17 cellular contexts compared by ENCODE assay signal in genomic region chr3:127833281-127834032, GRCh38.
"Had no signal": no experiment of that assay in that cellular context is flagged by ENCODE, and none has a peak within 500 bp of the region (broad histone marks: within the 10 kb centered on the region; RNA-seq: fewer than 3 reads in every experiment).

No MANE protein-coding gene starts in this region.

- DNase-seq: activated B cell treated with CpG ODN at 0.5 μM for 24 hours; activated CD4-positive, alpha-beta T cell treated with anti-CD3 and anti-CD28 coated beads, Interleukin-2, amount 10 ng/mL, durations not matched to agents 7 days and 5 days; activated naive CD4-positive, alpha-beta T cell treated with anti-CD3 and anti-CD28 coated beads, Interleukin-2, amount 50 U/mL, for 16 hours; adrenal gland; cortex of kidney; effector memory CD4-positive, alpha-beta T cell; foreskin melanocyte; heart right ventricle; naive B cell; pancreas; stimulated activated CD4-positive, alpha-beta T cell treated with anti-CD3 and anti-CD28 coated beads, Interleukin-15, amount 100 ng/mL, for 24 hours; stimulated activated CD4-positive, alpha-beta T cell treated with anti-CD3 and anti-CD28 coated beads, Interleukin-4, amount 100 ng/mL, for 4 hours; tibial artery; uterus had no signal

- H3K27ac Mint-ChIP-seq: activated B cell treated with CpG ODN at 0.5 μM for 24 hours; activated CD4-positive, alpha-beta T cell treated with anti-CD3 and anti-CD28 coated beads, Interleukin-2, amount 10 ng/mL, durations not matched to agents 7 days and 5 days; mesothelial cell of epicardium; naive B cell; T-helper 1 cell treated with Interleukin-12 subunit alpha and Interleukin-12 subunit beta and Interleukin-4 antibody, amounts not matched to agents 30 μg/mL and 1 μg/mL, for 36 hours had no signal

- ATAC-seq: heart right ventricle, pancreas had no signal

- H3K27me3 ChIP-seq: adrenal gland, heart right ventricle, pancreas, tibial artery, uterus had no signal

- H3K4me3 Mint-ChIP-seq: activated B cell treated with CpG ODN at 0.5 μM for 24 hours; activated CD4-positive, alpha-beta T cell treated with anti-CD3 and anti-CD28 coated beads, Interleukin-2, amount 10 ng/mL, durations not matched to agents 7 days and 5 days; central memory CD8-positive, alpha-beta T cell; mesothelial cell of epicardium; T-helper 1 cell treated with Interleukin-12 subunit alpha and Interleukin-12 subunit beta and Interleukin-4 antibody, amounts not matched to agents 30 μg/mL and 1 μg/mL, for 36 hours had no signal

- H3K4me1 Mint-ChIP-seq: central memory CD8-positive, alpha-beta T cell; mesothelial cell of epicardium had no signal

- H3K36me3 ChIP-seq: adrenal gland, heart right ventricle, pancreas, tibial artery, uterus had no signal

- H3K4me1 ChIP-seq: adrenal gland, heart right ventricle, pancreas, tibial artery, uterus had no signal

- H3K27ac ChIP-seq: adrenal gland, heart right ventricle, pancreas, tibial artery, uterus had no signal

- H3K9me3 ChIP-seq: pancreas had no signal

- H3K4me3 ChIP-seq: adrenal gland, heart right ventricle, pancreas, tibial artery, uterus had no signal

- H3K27me3 Mint-ChIP-seq: activated B cell treated with CpG ODN at 0.5 μM for 24 hours had no signal

- FAIRE-seq: pancreas had no signal
